In the genomic region with DNA sequence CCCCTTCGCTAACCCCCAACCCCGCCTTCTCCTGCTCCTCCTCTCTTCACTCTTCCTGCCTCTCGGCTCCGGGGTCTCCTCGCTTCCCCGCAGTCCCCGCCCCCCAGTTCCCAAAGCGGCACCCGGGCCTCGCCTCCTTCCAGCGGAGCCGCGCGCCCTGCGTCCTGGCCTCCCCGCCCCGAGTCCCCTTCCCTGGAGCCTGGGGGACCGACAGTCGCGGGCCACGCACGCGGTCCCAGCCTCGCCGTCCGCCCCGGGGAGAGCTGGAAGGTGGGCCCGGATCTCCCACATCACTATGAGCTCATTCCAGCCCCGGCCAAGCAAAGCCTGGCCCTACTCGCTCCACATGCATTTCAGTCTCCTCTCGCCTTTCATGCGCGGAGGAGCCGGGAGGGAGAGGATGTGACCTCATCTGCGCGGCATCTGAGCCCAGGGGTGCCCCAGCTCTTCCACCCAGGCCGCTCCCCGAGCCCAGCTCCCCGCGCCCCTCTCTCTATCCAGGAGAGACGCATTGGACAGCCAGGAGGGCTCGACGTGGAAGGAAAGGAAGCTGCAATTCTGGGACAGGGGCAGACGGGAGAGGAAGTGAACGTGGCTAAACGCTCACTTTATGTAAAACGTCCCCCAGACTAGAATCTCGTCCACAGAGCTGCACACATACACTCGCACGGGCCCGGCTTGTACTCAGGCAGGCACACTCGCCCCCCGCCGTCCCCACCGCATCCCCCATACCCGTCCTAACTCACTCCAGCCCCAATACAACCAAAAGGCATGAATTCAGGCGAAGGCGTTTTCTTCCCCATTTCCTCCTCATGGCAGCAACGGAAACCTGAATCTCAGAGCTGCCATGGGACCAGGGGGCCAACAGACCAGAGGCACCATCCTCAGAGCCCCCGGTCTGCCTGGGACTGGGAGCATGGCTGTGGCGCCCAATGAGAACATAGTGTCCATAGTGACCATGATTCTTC, we compare ENCODE assay signal across 8 cellular contexts.
DNase-seq lines count a peak whose midpoint lies in the region; ATAC-seq and TF ChIP-seq lines count a peak whose summit lies in the region.

No MANE protein-coding gene starts in this region.

- DNase-seq in HK-2 (ENCODE audit: unreplicated experiment) (peak; percentile 47), fibroblast of mammary gland (ENCODE audit: low read depth) (peak; percentile 64), neural crest cell (ENCODE audit: low read depth, low spot score) (peak; percentile 48), HuH-7 (ENCODE audit: low spot score) (no peak), HAP-1 (ENCODE audit: low spot score in 2 of 2) (no peak)
- peak; percentile 52 for DNase-seq in activated T-cell treated with anti-CD3 and anti-CD28 coated beads, Interleukin-2, amount 50 U/mL, for 4 hours

- no peaks in the 10 kb centered on the region for H3K36me3 ChIP-seq in thymus (ENCODE audit: control insufficient read depth, insufficient read depth)
- no peaks in the 10 kb centered on the region for H3K36me3 ChIP-seq in HAP-1 (replicated peaks)

- H3K4me1 Mint-ChIP-seq in activated T-cell treated with anti-CD3 and anti-CD28 coated beads, Interleukin-2, amount 50 U/mL, for 4 hours (ENCODE audit: low read depth) = peaks cover 39% of the 10 kb centered on the region
- peaks cover 12% of the 10 kb centered on the region for H3K4me1 Mint-ChIP-seq in neural crest cell

- TF ChIP-seq CTCF in fibroblast of mammary gland (conservative IDR thresholded peaks at IDR 0.05; ENCODE audit: control insufficient read depth, insufficient read depth, low read depth, low read length) (no peak), neural crest cell (conservative IDR thresholded peaks at IDR 0.05) (no peak)

- no peaks in the 10 kb centered on the region for H3K9me3 ChIP-seq in thymus (ENCODE audit: control insufficient read depth)
- H3K9me3 ChIP-seq in HAP-1 = no peaks in the 10 kb centered on the region

- in situ Hi-C loops in HAP-1 (cut with MboI; ENCODE audit: low sequenced_read_pairs) = no loop called here

- 7% methylated on average over 61 of the region's 61 CpGs for WGBS in thymus

- H3K4me3 ChIP-seq in fibroblast of mammary gland (ENCODE audit: control insufficient read depth, low read depth, low read length) (peak overlapping the region; percentile 27), thymus (ENCODE audit: low read length) (peak overlapping the region; percentile 66), HAP-1 (no peak overlapping the region)

- peak overlapping the region; percentile 83 for H3K4me3 Mint-ChIP-seq in activated T-cell treated with anti-CD3 and anti-CD28 coated beads, Interleukin-2, amount 50 U/mL, for 4 hours
- H3K4me3 Mint-ChIP-seq in neural crest cell = peak overlapping the region; percentile 79

- H3K27me3 ChIP-seq in thymus (ENCODE audit: control insufficient read depth, insufficient read depth) (no peaks in the 10 kb centered on the region), HAP-1 (ENCODE audit: low read depth) (no peaks in the 10 kb centered on the region; the same call in 1 of the 2 replicates)

- H3K4me1 ChIP-seq in thymus (ENCODE audit: control insufficient read depth, insufficient read depth, low read length) (peaks cover 2% of the 10 kb centered on the region), HAP-1 (no peaks in the 10 kb centered on the region)

- H3K9me3 Mint-ChIP-seq in activated T-cell treated with anti-CD3 and anti-CD28 coated beads, Interleukin-2, amount 50 U/mL, for 4 hours = no peaks in the 10 kb centered on the region
- no peaks in the 10 kb centered on the region for H3K9me3 Mint-ChIP-seq in neural crest cell

- H3K27ac ChIP-seq in thymus (ENCODE audit: low read depth) = peak overlapping the region; percentile 87

- peak; percentile 77 for ATAC-seq in GM18909 (IDR thresholded peaks at IDR 0.05; ENCODE audit: poor library complexity, unreplicated experiment)
- ATAC-seq in activated T-cell treated with anti-CD3 and anti-CD28 coated beads, Interleukin-2, amount 50 U/mL, for 4 hours = peak; percentile 90 to 91

- no peaks in the 10 kb centered on the region for H3K27me3 Mint-ChIP-seq in activated T-cell treated with anti-CD3 and anti-CD28 coated beads, Interleukin-2, amount 50 U/mL, for 4 hours (ENCODE audit: low read depth)
- H3K27me3 Mint-ChIP-seq in neural crest cell (ENCODE audit: low read depth) = peaks cover 4% of the 10 kb centered on the region

- no peaks in the 10 kb centered on the region for H3K36me3 Mint-ChIP-seq in activated T-cell treated with anti-CD3 and anti-CD28 coated beads, Interleukin-2, amount 50 U/mL, for 4 hours (ENCODE audit: insufficient read depth)
- H3K36me3 Mint-ChIP-seq in neural crest cell (ENCODE audit: low read depth) = no peaks in the 10 kb centered on the region

- peak overlapping the region; percentile 85 for H3K27ac Mint-ChIP-seq in neural crest cell (ENCODE audit: unreplicated experiment)

Comparison
In these comparisons a context has a peak if more than half of its experiments do, and no peak if none do; other contexts are left out.
1. DNase-seq: peak in HK-2 (single experiment), activated T-cell treated with anti-CD3 and anti-CD28 coated beads, Interleukin-2, amount 50 U/mL, for 4 hours (single experiment), fibroblast of mammary gland (single experiment) and neural crest cell (single experiment); none in HuH-7 (single experiment) and HAP-1 (0 of 2).